In the genomic region with DNA sequence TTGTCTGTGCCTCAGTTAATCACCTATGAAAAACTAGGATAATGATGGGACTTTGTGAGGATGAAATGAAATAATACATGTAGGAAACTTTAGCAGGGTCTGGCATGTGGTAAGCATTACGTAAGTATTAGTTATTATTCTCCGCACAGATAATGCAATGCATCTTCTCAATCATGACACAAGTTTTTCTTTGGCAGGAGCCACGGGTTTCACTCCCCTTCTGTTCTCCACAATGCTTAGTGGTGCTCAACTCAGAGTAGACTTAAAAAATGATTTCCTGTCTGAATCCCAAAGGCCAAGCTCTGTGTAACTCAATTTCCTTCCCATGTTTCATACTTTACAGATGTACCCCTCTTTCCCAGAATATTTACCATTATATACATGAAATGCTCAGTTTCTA, we compare ENCODE assay signal across 15 cellular contexts.
DNase-seq lines count a peak whose midpoint lies in the region; ATAC-seq and TF ChIP-seq lines count a peak whose summit lies in the region.
"Had no signal": no experiment of that assay in that cellular context is flagged by ENCODE, and none has a peak within 500 bp of the region (broad histone marks: within the 10 kb centered on the region; RNA-seq: fewer than 3 reads in every experiment).

No MANE protein-coding gene starts in this region.

- H3K27ac Mint-ChIP-seq in nephron (peak overlapping the region; percentile 19 to 91 (median 49)), natural killer cell (no peak overlapping the region)
- H3K27ac Mint-ChIP-seq: CD4-positive, CD25-positive, alpha-beta regulatory T cell; GM23338 had no signal

- no peak overlapping the region for H3K27ac ChIP-seq in GM23248
- H3K27ac ChIP-seq: BLaER1 treated with 17β-estradiol and CSF1 and Interleukin-3, amounts not matched to agents 10 nM and 100 nM had no signal

- H3K4me1 Mint-ChIP-seq in nephron, result peaks cover 58% of the 10 kb centered on the region
- H3K4me1 Mint-ChIP-seq in natural killer cell, result no peaks in the 10 kb centered on the region

- no peak for ATAC-seq in natural killer cell
- ATAC-seq: GM23338 had no signal

- no peaks in the 10 kb centered on the region for H3K36me3 ChIP-seq in GM23248 (ENCODE audit: low read depth)
- H3K36me3 ChIP-seq: BLaER1 treated with 17β-estradiol and CSF1 and Interleukin-3, amounts not matched to agents 10 nM and 100 nM had no signal

- TF ChIP-seq CTCF in cardiac fibroblast (IDR thresholded peaks at IDR 0.05; ENCODE audit: low read depth, low read length) (no peak), nephron (IDR thresholded peaks at IDR 0.05; ENCODE audit: unreplicated experiment in 3 of 3) (no peak), natural killer cell (IDR thresholded peaks at IDR 0.05) (no peak)

- H3K27me3 Mint-ChIP-seq in nephron (ENCODE audit: low read depth), result no peaks in the 10 kb centered on the region
- no peaks in the 10 kb centered on the region for H3K27me3 Mint-ChIP-seq in natural killer cell (ENCODE audit: low read depth in 2 of 2)

- no peak overlapping the region for H3K4me2 ChIP-seq in GM23248 (ENCODE audit: unreplicated experiment)
- H3K4me2 ChIP-seq: BLaER1 treated with 17β-estradiol and CSF1 and Interleukin-3, amounts not matched to agents 10 nM and 100 nM; GM23338 had no signal

- peaks cover 25% of the 10 kb centered on the region for H3F3A ChIP-seq in GM23248 (ENCODE audit: insufficient read depth)

- intact Hi-C loops in natural killer cell (cut with micrococcal nuclease), result no loop called here

- no peaks in the 10 kb centered on the region for H3K27me3 ChIP-seq in GM23248 (replicated peaks; ENCODE audit: insufficient read depth)
- H3K27me3 ChIP-seq: BLaER1 treated with 17β-estradiol and CSF1 and Interleukin-3, amounts not matched to agents 10 nM and 100 nM had no signal

- H3K4me3 Mint-ChIP-seq in nephron (no peak overlapping the region), natural killer cell (no peak overlapping the region)
- H3K4me3 Mint-ChIP-seq: CD4-positive, CD25-positive, alpha-beta regulatory T cell; GM23338 had no signal

- peaks cover 5% of the 10 kb centered on the region; the same call in 1 of the 2 replicates for H3K9me2 ChIP-seq in GM23248 (ENCODE audit: insufficient read depth)

- H3K4me3 ChIP-seq in GM23248 (no peak overlapping the region), cardiac fibroblast (replicated peaks in 1 of 2; ENCODE audit: low read depth in 2 of 2, low read length in 2 of 2) (no peak overlapping the region)
- H3K4me3 ChIP-seq: BLaER1 treated with 17β-estradiol and CSF1 and Interleukin-3, amounts not matched to agents 10 nM and 100 nM; GM23338 had no signal

- H3K9me3 Mint-ChIP-seq in nephron, result peaks cover 3% of the 10 kb centered on the region
- H3K9me3 Mint-ChIP-seq in natural killer cell, result peaks cover 0 to 2% of the 10 kb centered on the region in 2 donors
- H3K9me3 Mint-ChIP-seq: GM23338 had no signal

- H3K36me3 Mint-ChIP-seq in nephron (ENCODE audit: low read depth) (no peaks in the 10 kb centered on the region), natural killer cell (no peaks in the 10 kb centered on the region)
- H3K36me3 Mint-ChIP-seq: CD4-positive, CD25-positive, alpha-beta regulatory T cell had no signal

- no peak overlapping the region for H3K9ac ChIP-seq in GM23248
- H3K9ac ChIP-seq: BLaER1 treated with 17β-estradiol and CSF1 and Interleukin-3, amounts not matched to agents 10 nM and 100 nM had no signal

- peaks cover 24% of the 10 kb centered on the region for H3K4me1 ChIP-seq in GM23248 (ENCODE audit: insufficient read depth)
- H3K4me1 ChIP-seq: BLaER1 treated with 17β-estradiol and CSF1 and Interleukin-3, amounts not matched to agents 10 nM and 100 nM had no signal

- 41 to 46% methylated on average over 3 of the region's 3 CpGs for WGBS in GM23248 (ENCODE audit: low coverage in 1 of 2, low lambda C conversion rate in 2 of 2, missing lambda C conversion rate in 2 of 2), 2 experiments

- DNase-seq in GM23248, result peak; percentile 43
- peak; percentile 53 to 55 for DNase-seq in cardiac fibroblast (ENCODE audit: low read depth in 2 of 2)
- peak; percentile 17 for DNase-seq in fibroblast of the conjunctiva (ENCODE audit: low read depth)
- no peak for DNase-seq in NCI-H187 treated with DMSO at 0.1 percent for 48 hours (lab: John Stamatoyannopoulos, UW)
- DNase-seq in NCI-H1105 treated with DMSO at 0.1 percent for 48 hours (lab: John Stamatoyannopoulos, UW), result no peak
- no peak for DNase-seq in natural killer cell
- DNase-seq: 8988T; ACHN; CD4-positive, CD25-positive, alpha-beta regulatory T cell; DMS 273 treated with DMSO at 0.1 percent for 48 hours; H7; IMR-90 had no signal

- no peaks in the 10 kb centered on the region for H3K9me3 ChIP-seq in GM23248 (ENCODE audit: low read depth)
- H3K9me3 ChIP-seq: BLaER1 treated with 17β-estradiol and CSF1 and Interleukin-3, amounts not matched to agents 10 nM and 100 nM had no signal

- H4K20me1 ChIP-seq in GM23248 (ENCODE audit: insufficient read depth), result no peaks in the 10 kb centered on the region
- H4K20me1 ChIP-seq: BLaER1 treated with 17β-estradiol and CSF1 and Interleukin-3, amounts not matched to agents 10 nM and 100 nM had no signal

- no peak overlapping the region for H2AFZ ChIP-seq in GM23248
- H2AFZ ChIP-seq: GM23338 had no signal

- H3K79me2 ChIP-seq in GM23248 (ENCODE audit: insufficient read depth), result no peaks in the 10 kb centered on the region

- in situ Hi-C loops in GM23248 (cut with MboI), result no loop called here

Comparison
In these comparisons a context has a peak if more than half of its experiments do, and no peak if none do; other contexts are left out.
1. DNase-seq: peak in GM23248 (single experiment), cardiac fibroblast (2 of 2) and fibroblast of the conjunctiva (single experiment); none in NCI-H187 treated with DMSO at 0.1 percent for 48 hours (single experiment), NCI-H1105 treated with DMSO at 0.1 percent for 48 hours (single experiment) and natural killer cell (single experiment).
2. H3K27ac Mint-ChIP-seq: peak in nephron (3 of 3); none in natural killer cell (0 of 2).